Comparison of ENCODE assay signal across 1 cellular context in genomic region chr4:158681630-158682029, GRCh38.
TF ChIP-seq lines count a peak whose summit lies in the region.

No MANE protein-coding gene starts in this region.

TF ChIP-seq in HepG2, 621 proteins besides CTCF, POLR2A, EP300 and RAD21:
- no peak for TF ChIP-seq ZKSCAN5 (CRISPR knock-in tag; IDR thresholded peaks at IDR 0.05)
- TF ChIP-seq ZNF766 (CRISPR knock-in tag; IDR thresholded peaks at IDR 0.05; ENCODE audit: borderline replicate concordance) = no peak
- TF ChIP-seq SNRNP70 (IDR thresholded peaks at IDR 0.05; ENCODE audit: low read depth, low read length) = no peak
- TF ChIP-seq ZBTB42 (CRISPR knock-in tag; IDR thresholded peaks at IDR 0.05) = no peak
- TF ChIP-seq POLR2AphosphoS5 (IDR thresholded peaks at IDR 0.05; ENCODE audit: low read depth, low read length) = no peak
- TF ChIP-seq PCBP2 (optimal IDR thresholded peaks at IDR 0.05; ENCODE audit: low read depth, low read length, poor library complexity, severe bottlenecking) = no peak
- no peak for TF ChIP-seq FOXM1 (CRISPR knock-in tag; IDR thresholded peaks at IDR 0.05)
- no peak for TF ChIP-seq ZNF205 (CRISPR knock-in tag; IDR thresholded peaks at IDR 0.05)
- no peak for TF ChIP-seq HOXA3 (CRISPR knock-in tag; IDR thresholded peaks at IDR 0.05)
- TF ChIP-seq ZNF780A (CRISPR knock-in tag; IDR thresholded peaks at IDR 0.05) = no peak
- TF ChIP-seq ZFP1 (CRISPR knock-in tag; IDR thresholded peaks at IDR 0.05) = no peak
- TF ChIP-seq ARID3A (IDR thresholded peaks at IDR 0.05; ENCODE audit: low read depth, low read length) = no peak
- no peak for TF ChIP-seq KLF11 (CRISPR knock-in tag; IDR thresholded peaks at IDR 0.05)
- no peak for TF ChIP-seq CENPBD1 (CRISPR knock-in tag; IDR thresholded peaks at IDR 0.05; ENCODE audit: borderline replicate concordance, low read depth)
- no peak for TF ChIP-seq HOXD1 (CRISPR knock-in tag; IDR thresholded peaks at IDR 0.05)
- TF ChIP-seq MAFG (CRISPR knock-in tag; IDR thresholded peaks at IDR 0.05) = no peak
- TF ChIP-seq MAZ (IDR thresholded peaks at IDR 0.05; ENCODE audit: borderline replicate concordance, low read depth, low read length) = no peak
- TF ChIP-seq MAZ (CRISPR knock-in tag; IDR thresholded peaks at IDR 0.05; ENCODE audit: low read depth) = no peak
- TF ChIP-seq ATM (IDR thresholded peaks at IDR 0.05; ENCODE audit: borderline replicate concordance) = no peak
TF ChIP-seq in HepG2: peak in this region for 0.
